In genomic region chr2:172370821-172371455, GRCh38 we compare ENCODE assay signal across 17 cellular contexts. TPM values are rescaled to one million over a fixed set of nuclear protein-coding genes. Genes with fewer than 3 reads are reported as not detected.
DNase-seq lines count a peak whose midpoint lies in the region; ATAC-seq, FAIRE-seq and TF ChIP-seq lines count a peak whose summit lies in the region.
"Had no signal": no experiment of that assay in that cellular context is flagged by ENCODE, and none has a peak within 500 bp of the region (broad histone marks: within the 10 kb centered on the region; RNA-seq: fewer than 3 reads in every experiment).

No MANE protein-coding gene starts in this region.

- no peak for TF ChIP-seq POLR2A in esophagus muscularis mucosa (IDR thresholded peaks at IDR 0.05; ENCODE audit: low read depth)

- H3K9me3 Mint-ChIP-seq in MCF 10A (ENCODE audit: unreplicated experiment), result peaks cover 6% of the 10 kb centered on the region
- peaks cover 11 to 13% of the 10 kb centered on the region in 2 donors for H3K9me3 Mint-ChIP-seq in stimulated activated naive B cell treated with anti-CD40 and anti-IgM and Interleukin-4, amounts not matched to agents 10 μg/mL and 1 μg/mL and 100 μg/mL, for 72 hours

- H3K36me3 Mint-ChIP-seq in MCF 10A (ENCODE audit: insufficient read depth, unreplicated experiment), result no peaks in the 10 kb centered on the region
- H3K36me3 Mint-ChIP-seq in stimulated activated naive B cell treated with anti-CD40 and anti-IgM and Interleukin-4, amounts not matched to agents 10 μg/mL and 1 μg/mL and 100 μg/mL, for 72 hours, result peaks cover 4 to 11% of the 10 kb centered on the region in 2 donors
- H3K36me3 Mint-ChIP-seq: CD14-positive monocyte; CD8-positive, alpha-beta T cell had no signal

- no peak for TF ChIP-seq CTCF in mammary epithelial cell (conservative IDR thresholded peaks at IDR 0.05 in 1 of 2, IDR thresholded peaks at IDR 0.05 in 1 of 2; ENCODE audit: extremely low read depth in 1 of 2, insufficient read depth in 1 of 2, low read depth in 1 of 2, low read length in 2 of 2)
- TF ChIP-seq CTCF in MCF 10A (IDR thresholded peaks at IDR 0.05; ENCODE audit: unreplicated experiment), result no peak
- TF ChIP-seq CTCF in pancreas (IDR thresholded peaks at IDR 0.05), result no peak
- no peak for TF ChIP-seq CTCF in esophagus muscularis mucosa (IDR thresholded peaks at IDR 0.05)

- DNase-seq in mammary epithelial cell (peak; percentile 16), MCF 10A (ENCODE audit: unreplicated experiment) (no peak), SK-MEL-5 (ENCODE audit: low read depth, low spot score) (peak; percentile 26), foreskin melanocyte (peak; percentile 18), NCI-H2107 (lab: John Stamatoyannopoulos, UW) (no peak), pancreas (no peak), esophagus muscularis mucosa (ENCODE audit: extremely low spot score) (no peak)
- DNase-seq in stimulated activated naive B cell treated with anti-CD40 and anti-IgM and Interleukin-4, amounts not matched to agents 10 μg/mL and 1 μg/mL and 100 μg/mL, for 72 hours, result no peak
- DNase-seq: CD8-positive, alpha-beta T cell; COR-L47; DMS153; GF-D8 had no signal

- H3K4me3 ChIP-seq in mammary epithelial cell (replicated peaks in 1 of 3; ENCODE audit: insufficient read depth in 1 of 3, low read depth in 2 of 3, low read length in 3 of 3), result no peak overlapping the region
- no peak overlapping the region for H3K4me3 ChIP-seq in pancreas
- no peak overlapping the region for H3K4me3 ChIP-seq in esophagus muscularis mucosa

- peak; percentile 36 to 38 for ATAC-seq in stimulated activated naive B cell treated with anti-CD40 and anti-IgM and Interleukin-4, amounts not matched to agents 10 μg/mL and 1 μg/mL and 100 μg/mL, for 72 hours (replicated peaks)
- no peak for ATAC-seq in pancreas
- ATAC-seq: CD8-positive, alpha-beta T cell; HCT116 had no signal

- dilution Hi-C loops in mammary epithelial cell (cut with HindIII; ENCODE audit: low sequenced_read_pairs), result no loop called here

- CTCF ChIA-PET in mammary epithelial cell (lab: Charles Lee; ENCODE audit: low non-redundant PET), result no interaction called here
- CTCF ChIA-PET in MCF 10A (lab: Yijun Ruan, JAX), result no interaction called here

- peaks cover 5% of the 10 kb centered on the region for H3K4me1 Mint-ChIP-seq in MCF 10A (ENCODE audit: insufficient read depth, unreplicated experiment)
- peaks cover 7 to 17% of the 10 kb centered on the region in 2 donors for H3K4me1 Mint-ChIP-seq in stimulated activated naive B cell treated with anti-CD40 and anti-IgM and Interleukin-4, amounts not matched to agents 10 μg/mL and 1 μg/mL and 100 μg/mL, for 72 hours

- H3K27me3 Mint-ChIP-seq in MCF 10A (ENCODE audit: insufficient read depth, unreplicated experiment), result no peaks in the 10 kb centered on the region
- H3K27me3 Mint-ChIP-seq in stimulated activated naive B cell treated with anti-CD40 and anti-IgM and Interleukin-4, amounts not matched to agents 10 μg/mL and 1 μg/mL and 100 μg/mL, for 72 hours, result peaks cover 5 to 10% of the 10 kb centered on the region in 2 donors

- no peaks in the 10 kb centered on the region for H3K36me3 ChIP-seq in mammary epithelial cell (ENCODE audit: insufficient read depth, low read length)
- no peaks in the 10 kb centered on the region for H3K36me3 ChIP-seq in pancreas
- H3K36me3 ChIP-seq in esophagus muscularis mucosa, result no peaks in the 10 kb centered on the region

- in situ Hi-C loops in mammary epithelial cell (cut with MboI; ENCODE audit: low sequenced_read_pairs in 2 of 2) (no loop called here), SK-MEL-5 (cut with HindIII; ENCODE audit: low pct_unique_long_range_greater_than_20kb, low sequenced_read_pairs) (no loop called here)

- no peaks in the 10 kb centered on the region for H4K20me1 ChIP-seq in mammary epithelial cell (ENCODE audit: insufficient read depth, low read length)

- POLR2A ChIA-PET in MCF 10A (lab: Yijun Ruan, JAX), result interaction anchor here (1.4 kb wide), 1 partner anchor 59 kb away, joined by 3 read pairs; no protein-coding TSS in a partner anchor

- BruUV-seq in mammary epithelial cell (replicated peaks; lab: Mats Ljungman, UMichigan) (no TSS peak), MCF 10A (replicated peaks; lab: Mats Ljungman, UMichigan) (no TSS peak)

- H3K27me3 ChIP-seq in mammary epithelial cell (ENCODE audit: insufficient read depth, low read length) (no peaks in the 10 kb centered on the region), pancreas (no peaks in the 10 kb centered on the region), esophagus muscularis mucosa (no peaks in the 10 kb centered on the region)

- H3K4me1 ChIP-seq in mammary epithelial cell (ENCODE audit: insufficient read depth, low read length) (peaks cover 26% of the 10 kb centered on the region), pancreas (peaks cover 11 to 22% (median 20%) of the 10 kb centered on the region in 3 donors), esophagus muscularis mucosa (peaks cover 0 to 5% (median 0%) of the 10 kb centered on the region in 4 donors)

- no peak overlapping the region for H3K27ac ChIP-seq in mammary epithelial cell (ENCODE audit: insufficient read depth, low read depth, low read length)
- H3K27ac ChIP-seq in pancreas, result no peak overlapping the region
- H3K27ac ChIP-seq in esophagus muscularis mucosa (replicated peaks in 1 of 4), result no peak overlapping the region
- H3K27ac ChIP-seq: 22Rv1 had no signal

- no peak overlapping the region for H2AFZ ChIP-seq in mammary epithelial cell (ENCODE audit: low read depth, low read length)

- H3K4me3 Mint-ChIP-seq in MCF 10A (ENCODE audit: unreplicated experiment), result no peak overlapping the region
- H3K4me3 Mint-ChIP-seq in stimulated activated naive B cell treated with anti-CD40 and anti-IgM and Interleukin-4, amounts not matched to agents 10 μg/mL and 1 μg/mL and 100 μg/mL, for 72 hours, result no peak overlapping the region
- H3K4me3 Mint-ChIP-seq: CD14-positive monocyte; CD8-positive, alpha-beta T cell had no signal

- intact Hi-C loops in mammary epithelial cell (cut with micrococcal nuclease), result loop anchor here (5.0 kb wide), 1 partner anchor 36 kb away; no protein-coding TSS in a partner anchor
- intact Hi-C loops in MCF 10A (cut with micrococcal nuclease), result no loop called here
- intact Hi-C loops in pancreas (cut with DNase I), result no loop called here
- intact Hi-C loops in esophagus muscularis mucosa (cut with DNase I), result no loop called here

- H3K9me3 ChIP-seq in mammary epithelial cell (replicated peaks; ENCODE audit: insufficient read depth, low read length), result no peaks in the 10 kb centered on the region
- no peaks in the 10 kb centered on the region for H3K9me3 ChIP-seq in pancreas
- peaks cover 0 to 22% (median 10%) of the 10 kb centered on the region in 4 donors for H3K9me3 ChIP-seq in esophagus muscularis mucosa

- 90% methylated on average over 1 of the region's 1 CpG for WGBS in mammary epithelial cell (ENCODE audit: low coverage, missing lambda C conversion rate)
- WGBS in pancreas, 2 donors, result 82 to 91% methylated on average over 1 of the region's 1 CpG
- WGBS in esophagus muscularis mucosa, result 86% methylated on average over 1 of the region's 1 CpG

- no peak overlapping the region for H3K27ac Mint-ChIP-seq in MCF 10A (ENCODE audit: low read depth, unreplicated experiment)
- H3K27ac Mint-ChIP-seq in stimulated activated naive B cell treated with anti-CD40 and anti-IgM and Interleukin-4, amounts not matched to agents 10 μg/mL and 1 μg/mL and 100 μg/mL, for 72 hours, result no peak overlapping the region
- H3K27ac Mint-ChIP-seq: CD8-positive, alpha-beta T cell had no signal

- FAIRE-seq in pancreas (lab: Jason Lieb, UNC), result no peak
- FAIRE-seq: D721Med, GM19239 had no signal

- H3K79me2 ChIP-seq in mammary epithelial cell (ENCODE audit: insufficient read depth, low read length), result no peaks in the 10 kb centered on the region

- no peak overlapping the region for H3K9ac ChIP-seq in mammary epithelial cell (ENCODE audit: insufficient read depth, low read length)

- no peak overlapping the region for H3K4me2 ChIP-seq in mammary epithelial cell (ENCODE audit: insufficient read depth, low read depth, low read length)

- TF ChIP-seq EP300 in esophagus muscularis mucosa (IDR thresholded peaks at IDR 0.05), result no peak

RNA-seq across cellular contexts. Expression of gene ITGA6, which starts 56.4 kb away (rescaled TPM):
- total RNA-seq in mammary epithelial cell (100 to 1,000 TPM; 562 to 887 TPM), MCF 10A (2022) (315 and 323 TPM in 2 replicates), pancreas (10 to 100 TPM; 50.7 to 92.7 (median 58.3) TPM), esophagus muscularis mucosa (10 to 100 TPM; 29.9 to 46.5 (median 36.6) TPM)
- polyA plus RNA-seq in mammary epithelial cell (134 TPM), pancreas (10 to 100 TPM; 14.7 to 23.8 TPM)
- polyA minus RNA-seq in mammary epithelial cell, result 741 TPM
- total RNA-seq in SK-MEL-5 (2014; rRNA removed; shearing (Covaris generic)), result 61.5 and 65.3 TPM in 2 replicates
- 61.0 and 77.1 TPM in 2 replicates for polyA plus RNA-seq in SK-MEL-5 (2015; cell fraction: cytosol; rRNA removed)
- 67.0 and 101 TPM in 2 replicates for polyA plus RNA-seq in SK-MEL-5 (2015; cell fraction: nucleus; rRNA removed)

Comparison
In these comparisons a context has a peak if more than half of its experiments do, and no peak if none do; other contexts are left out.
1. DNase-seq: peak in mammary epithelial cell (single experiment), SK-MEL-5 (single experiment) and foreskin melanocyte (single experiment); none in MCF 10A (single experiment), stimulated activated naive B cell treated with anti-CD40 and anti-IgM and Interleukin-4, amounts not matched to agents 10 μg/mL and 1 μg/mL and 100 μg/mL, for 72 hours (single experiment), NCI-H2107 (single experiment), pancreas (0 of 6) and esophagus muscularis mucosa (single experiment).
2. ATAC-seq: peak in stimulated activated naive B cell treated with anti-CD40 and anti-IgM and Interleukin-4, amounts not matched to agents 10 μg/mL and 1 μg/mL and 100 μg/mL, for 72 hours (2 of 2); none in pancreas (0 of 4).